ENCODE assay signal across 8 cellular contexts in the genomic region with DNA sequence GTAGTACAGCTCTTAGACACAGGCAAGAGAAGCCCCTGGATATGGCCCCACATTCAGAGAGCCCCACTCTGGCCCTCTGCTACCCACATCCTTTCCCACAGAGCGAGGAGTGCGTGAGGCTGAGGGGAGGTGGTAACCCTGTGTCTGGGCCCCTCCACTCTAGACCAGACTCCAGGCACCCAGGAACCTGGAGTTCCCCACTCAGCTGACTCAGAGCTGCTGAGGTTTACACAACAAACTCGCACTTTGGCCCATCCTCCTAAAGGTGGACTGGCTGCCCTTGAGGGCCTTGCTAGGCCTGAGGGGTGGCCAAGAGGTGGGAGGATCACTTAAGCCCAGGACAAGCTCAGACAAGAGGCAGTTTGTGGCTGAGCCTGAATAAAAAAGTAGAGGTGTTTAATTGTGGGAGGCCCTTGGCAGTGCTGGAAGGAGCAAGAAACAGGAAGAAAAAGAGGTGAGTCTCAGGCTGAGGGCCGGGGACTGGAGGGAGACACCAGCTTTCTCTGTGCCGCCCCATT. TPM values are rescaled to one million over a fixed set of nuclear protein-coding genes. Genes with fewer than 3 reads are reported as not detected.
DNase-seq lines count a peak whose midpoint lies in the region; ATAC-seq and TF ChIP-seq lines count a peak whose summit lies in the region.

No MANE protein-coding gene starts in this region.

- no peaks in the 10 kb centered on the region for H3K36me3 ChIP-seq in SK-N-SH (replicated peaks in 1 of 2; ENCODE audit: control insufficient read depth in 1 of 2, insufficient read depth in 2 of 2, low read length in 1 of 2)
- H3K36me3 ChIP-seq in right lobe of liver, result no peaks in the 10 kb centered on the region

- intact Hi-C loops in right lobe of liver (cut with DNase I), result no loop called here

- TF ChIP-seq RAD21 in SK-N-SH (IDR thresholded peaks at IDR 0.05; ENCODE audit: low read length), result no peak

- no peak overlapping the region for H3K9ac ChIP-seq in SK-N-SH

- H2AFZ ChIP-seq in SK-N-SH (ENCODE audit: low read depth), result no peak overlapping the region

- POLR2A ChIA-PET in SK-N-SH (lab: Yijun Ruan, JAX), result no interaction called here

- H3K4me3 ChIP-seq in SK-N-SH (ENCODE audit: low read depth in 2 of 2, low read length in 1 of 2) (no peak overlapping the region), right lobe of liver (no peak overlapping the region)

- CTCF ChIA-PET in SK-N-SH (lab: Yijun Ruan, JAX), result interaction anchor here (0.9 to 1.7 kb wide), 3 partner anchors 22 to 529 kb away, joined by 3 to 5 read pairs (median 4); no protein-coding TSS in a partner anchor

- H3K4me1 ChIP-seq in SK-N-SH (ENCODE audit: control insufficient read depth in 1 of 2, insufficient read depth in 2 of 2, low read depth in 1 of 2, low read length in 1 of 2) (no peaks in the 10 kb centered on the region; a peak in 1 of 4 replicates), right lobe of liver (peaks cover 0 to 38% (median 10%) of the 10 kb centered on the region in 4 donors)

- WGBS in SK-N-SH (ENCODE audit: low lambda C conversion rate), result 85% methylated on average over 5 of the region's 5 CpGs
- WGBS in right lobe of liver (ENCODE audit: insufficient coverage, low coverage, low lambda C conversion rate, missing lambda C conversion rate), result 61% methylated on average over 3 of the region's 5 CpGs

- no peaks in the 10 kb centered on the region for H3K27me3 ChIP-seq in SK-N-SH (ENCODE audit: insufficient read depth)
- no peaks in the 10 kb centered on the region for H3K27me3 ChIP-seq in right lobe of liver

- ATAC-seq in SK-N-SH treated with all-trans-retinoic acid at 6 μM for 48 hours (peak; percentile 38; the same call in 2 of the 3 replicates), HG03045 (IDR thresholded peaks at IDR 0.05; ENCODE audit: unreplicated experiment) (peak; percentile 94), right lobe of liver (peak; percentile 86 to 97 (median 92))

- no peak for TF ChIP-seq POLR2A in right lobe of liver (IDR thresholded peaks at IDR 0.05)

- H3K9me2 ChIP-seq in SK-N-SH, result no peaks in the 10 kb centered on the region

- H3K27ac ChIP-seq in SK-N-SH (ENCODE audit: low read depth in 2 of 2, low read length in 1 of 2) (no peak overlapping the region), right lobe of liver (peak overlapping the region in 2 of 3 donors; percentile 39 to 54)

- DNase-seq in SK-N-SH, result no peak
- DNase-seq in activated CD4-positive, alpha-beta T cell treated with anti-CD3 and anti-CD28 coated beads, Interleukin-2, amount 50 U/mL, for 48 hours, result peak; percentile 59 to 66
- DNase-seq in right lobe of liver, result peak; percentile 71 to 80 (median 80)
- no peak for DNase-seq in epidermal melanocyte (ENCODE audit: insufficient read length, low spot score)
- no peak for DNase-seq in HT-29 (ENCODE audit: low spot score)
- DNase-seq in DMS 273 (lab: John Stamatoyannopoulos, UW; ENCODE audit: unreplicated experiment), result no peak

- H3K79me2 ChIP-seq in SK-N-SH (ENCODE audit: insufficient read depth), result no peaks in the 10 kb centered on the region

- TF ChIP-seq EP300 in SK-N-SH (IDR thresholded peaks at IDR 0.05; ENCODE audit: borderline replicate concordance in 1 of 2, low read depth in 1 of 2, low read length in 1 of 2), result no peak

- no peaks in the 10 kb centered on the region for H3K9me3 ChIP-seq in SK-N-SH
- no peaks in the 10 kb centered on the region for H3K9me3 ChIP-seq in right lobe of liver

- no peaks in the 10 kb centered on the region for H4K20me1 ChIP-seq in SK-N-SH (ENCODE audit: insufficient read depth)

- H3F3A ChIP-seq in SK-N-SH (replicated peaks; ENCODE audit: insufficient read depth), result no peaks in the 10 kb centered on the region

- H3K4me2 ChIP-seq in SK-N-SH, result no peak overlapping the region

- TF ChIP-seq CTCF in SK-N-SH (IDR thresholded peaks at IDR 0.05), result no peak
- no peak for TF ChIP-seq CTCF in right lobe of liver (IDR thresholded peaks at IDR 0.05)

TF ChIP-seq in SK-N-SH treated with all-trans-retinoic acid at 6 μM for 48 hours, 23 proteins besides CTCF, POLR2A, EP300 and RAD21 (continues in another document):
- TF ChIP-seq PPARA (CRISPR knock-in tag; IDR thresholded peaks at IDR 0.05; ENCODE audit: borderline replicate concordance) (no peak), RARB (CRISPR knock-in tag; IDR thresholded peaks at IDR 0.05) (no peak), TOX (CRISPR knock-in tag; IDR thresholded peaks at IDR 0.05; ENCODE audit: borderline replicate concordance) (no peak), BACH2 (CRISPR knock-in tag; IDR thresholded peaks at IDR 0.05; ENCODE audit: borderline replicate concordance) (no peak)
- TF ChIP-seq, protein P1, sequence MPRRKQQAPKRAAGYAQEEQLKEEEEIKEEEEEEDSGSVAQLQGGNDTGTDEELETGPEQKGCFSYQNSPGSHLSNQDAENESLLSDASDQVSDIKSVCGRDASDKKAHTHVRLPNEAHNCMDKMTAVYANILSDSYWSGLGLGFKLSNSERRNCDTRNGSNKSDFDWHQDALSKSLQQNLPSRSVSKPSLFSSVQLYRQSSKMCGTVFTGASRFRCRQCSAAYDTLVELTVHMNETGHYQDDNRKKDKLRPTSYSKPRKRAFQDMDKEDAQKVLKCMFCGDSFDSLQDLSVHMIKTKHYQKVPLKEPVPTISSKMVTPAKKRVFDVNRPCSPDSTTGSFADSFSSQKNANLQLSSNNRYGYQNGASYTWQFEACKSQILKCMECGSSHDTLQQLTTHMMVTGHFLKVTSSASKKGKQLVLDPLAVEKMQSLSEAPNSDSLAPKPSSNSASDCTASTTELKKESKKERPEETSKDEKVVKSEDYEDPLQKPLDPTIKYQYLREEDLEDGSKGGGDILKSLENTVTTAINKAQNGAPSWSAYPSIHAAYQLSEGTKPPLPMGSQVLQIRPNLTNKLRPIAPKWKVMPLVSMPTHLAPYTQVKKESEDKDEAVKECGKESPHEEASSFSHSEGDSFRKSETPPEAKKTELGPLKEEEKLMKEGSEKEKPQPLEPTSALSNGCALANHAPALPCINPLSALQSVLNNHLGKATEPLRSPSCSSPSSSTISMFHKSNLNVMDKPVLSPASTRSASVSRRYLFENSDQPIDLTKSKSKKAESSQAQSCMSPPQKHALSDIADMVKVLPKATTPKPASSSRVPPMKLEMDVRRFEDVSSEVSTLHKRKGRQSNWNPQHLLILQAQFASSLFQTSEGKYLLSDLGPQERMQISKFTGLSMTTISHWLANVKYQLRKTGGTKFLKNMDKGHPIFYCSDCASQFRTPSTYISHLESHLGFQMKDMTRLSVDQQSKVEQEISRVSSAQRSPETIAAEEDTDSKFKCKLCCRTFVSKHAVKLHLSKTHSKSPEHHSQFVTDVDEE (CRISPR knock-in tag; IDR thresholded peaks at IDR 0.05), result no peak

TF ChIP-seq in SK-N-SH, 30 proteins besides CTCF, POLR2A, EP300 and RAD21:
- TF ChIP-seq, protein P2, sequence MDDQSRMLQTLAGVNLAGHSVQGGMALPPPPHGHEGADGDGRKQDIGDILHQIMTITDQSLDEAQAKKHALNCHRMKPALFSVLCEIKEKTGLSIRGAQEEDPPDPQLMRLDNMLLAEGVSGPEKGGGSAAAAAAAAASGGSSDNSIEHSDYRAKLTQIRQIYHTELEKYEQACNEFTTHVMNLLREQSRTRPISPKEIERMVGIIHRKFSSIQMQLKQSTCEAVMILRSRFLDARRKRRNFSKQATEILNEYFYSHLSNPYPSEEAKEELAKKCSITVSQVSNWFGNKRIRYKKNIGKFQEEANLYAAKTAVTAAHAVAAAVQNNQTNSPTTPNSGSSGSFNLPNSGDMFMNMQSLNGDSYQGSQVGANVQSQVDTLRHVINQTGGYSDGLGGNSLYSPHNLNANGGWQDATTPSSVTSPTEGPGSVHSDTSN (IDR thresholded peaks at IDR 0.05), result no peak
- no peak for TF ChIP-seq NRF1 (IDR thresholded peaks at IDR 0.05; ENCODE audit: low read depth, low read length)
- no peak for TF ChIP-seq RCOR1 (IDR thresholded peaks at IDR 0.05; ENCODE audit: low read length)
- no peak for TF ChIP-seq NFIC (IDR thresholded peaks at IDR 0.05; ENCODE audit: borderline replicate concordance)
- TF ChIP-seq, protein P3, sequence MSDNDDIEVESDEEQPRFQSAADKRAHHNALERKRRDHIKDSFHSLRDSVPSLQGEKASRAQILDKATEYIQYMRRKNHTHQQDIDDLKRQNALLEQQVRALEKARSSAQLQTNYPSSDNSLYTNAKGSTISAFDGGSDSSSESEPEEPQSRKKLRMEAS (IDR thresholded peaks at IDR 0.05; ENCODE audit: low read depth), result no peak
- TF ChIP-seq CHD2 (IDR thresholded peaks at IDR 0.05; ENCODE audit: low read length, partially characterized antibody), result no peak
- no peak for TF ChIP-seq RFX5 (IDR thresholded peaks at IDR 0.05; ENCODE audit: low read length)
- no peak for TF ChIP-seq SMC3 (IDR thresholded peaks at IDR 0.05; ENCODE audit: low read depth, low read length)

RNA-seq across cellular contexts. Expression of a gene that starts 10.7 kb away (rescaled TPM):
- 7.0 and 9.7 TPM in 2 replicates for polyA plus RNA-seq in SK-N-SH (2012; rRNA removed)
- 7.1 and 8.3 TPM in 2 replicates for polyA plus RNA-seq in SK-N-SH (2012; cell fraction: cytosol; rRNA removed)
- 5.1 and 6.4 TPM in 2 replicates for polyA plus RNA-seq in SK-N-SH (2012; cell fraction: nucleus; rRNA removed)
- total RNA-seq in right lobe of liver, result 10 to 100 TPM in 1 of 6 experiments, 1 to 10 TPM in 5; 5.6 to 11.6 (median 6.6) TPM
- total RNA-seq in HT-29 (2014; rRNA removed; shearing (Covaris generic)), result 0.74 and 1.5 TPM in 2 replicates

RNA-seq across cellular contexts. Expression of a gene that starts 21.8 kb away (rescaled TPM):
- 11.6 and 16.1 TPM in 2 replicates for polyA plus RNA-seq in SK-N-SH (2012; rRNA removed)
- polyA plus RNA-seq in SK-N-SH (2012; cell fraction: cytosol; rRNA removed), result 13.5 and 14.6 TPM in 2 replicates
- 12.7 and 16.4 TPM in 2 replicates for polyA plus RNA-seq in SK-N-SH (2012; cell fraction: nucleus; rRNA removed)
- 1 to 10 TPM; 2.8 to 6.9 (median 5.0) TPM for total RNA-seq in right lobe of liver
- total RNA-seq in HT-29 (2014; rRNA removed; shearing (Covaris generic)), result 11.2 and 11.5 TPM in 2 replicates

RNA-seq across cellular contexts. Expression of a gene that starts 44.0 kb away (rescaled TPM):
- 46.2 and 52.9 TPM in 2 replicates for polyA plus RNA-seq in SK-N-SH (2012; rRNA removed)
- 33.8 and 39.1 TPM in 2 replicates for polyA plus RNA-seq in SK-N-SH (2012; cell fraction: cytosol; rRNA removed)
- polyA plus RNA-seq in SK-N-SH (2012; cell fraction: nucleus; rRNA removed), result 64.9 and 69.1 TPM in 2 replicates
- 1 to 10 TPM; 2.0 to 6.2 (median 3.4) TPM for total RNA-seq in right lobe of liver
- total RNA-seq in HT-29 (2014; rRNA removed; shearing (Covaris generic)), result 53.3 and 53.7 TPM in 2 replicates

Comparison
In these comparisons a context has a peak if more than half of its experiments do, and no peak if none do; other contexts are left out.
1. ATAC-seq: peak in every context shown above with its lines; median percentile 94 in HG03045; 92 in right lobe of liver; 38 in SK-N-SH treated with all-trans-retinoic acid at 6 μM for 48 hours.
2. DNase-seq: peak in activated CD4-positive, alpha-beta T cell treated with anti-CD3 and anti-CD28 coated beads, Interleukin-2, amount 50 U/mL, for 48 hours (2 of 2) and right lobe of liver (3 of 3); none in SK-N-SH (single experiment), epidermal melanocyte (single experiment), HT-29 (single experiment) and DMS 273 (single experiment).
3. H3K27ac ChIP-seq: peak in right lobe of liver (2 of 3); none in SK-N-SH (0 of 2).